ENCODE assay signal across 2 cellular contexts in genomic region chr17:80600586-80600985, GRCh38.
TF ChIP-seq lines count a peak whose summit lies in the region.

No MANE protein-coding gene starts in this region.

TF ChIP-seq in HCT116, 20 proteins besides CTCF, POLR2A, EP300 and RAD21:
- TF ChIP-seq EZH2 (IDR thresholded peaks at IDR 0.05) (no peak), ZBTB33 (IDR thresholded peaks at IDR 0.05; ENCODE audit: extremely low read depth, insufficient replicate concordance, low read length) (no peak), JUND (IDR thresholded peaks at IDR 0.05) (no peak), MAX (IDR thresholded peaks at IDR 0.05) (no peak), TCF7L2 (IDR thresholded peaks at IDR 0.05; ENCODE audit: borderline replicate concordance, extremely low read depth, insufficient read depth, insufficient read length) (no peak), EGR1 (IDR thresholded peaks at IDR 0.05; ENCODE audit: low read depth) (no peak), ZFX (IDR thresholded peaks at IDR 0.05) (no peak), EZH2phosphoT487 (IDR thresholded peaks at IDR 0.05; ENCODE audit: borderline replicate concordance) (no peak), YY1 (IDR thresholded peaks at IDR 0.05; ENCODE audit: extremely low read depth, insufficient replicate concordance, low read depth, low read length) (no peak), FOSL1 (IDR thresholded peaks at IDR 0.05; ENCODE audit: low read depth) (no peak), ELF1 (IDR thresholded peaks at IDR 0.05; ENCODE audit: borderline replicate concordance, low read depth) (no peak), ZNF274 (IDR thresholded peaks at IDR 0.05; ENCODE audit: low read depth, low read length) (no peak), CBX3 (IDR thresholded peaks at IDR 0.05; ENCODE audit: low read depth) (no peak), POLR2AphosphoS5 (IDR thresholded peaks at IDR 0.05; ENCODE audit: low read depth, low read length) (no peak)

TF ChIP-seq in HEK293T, 16 proteins besides CTCF, POLR2A, EP300 and RAD21:
- TF ChIP-seq HDGF (IDR thresholded peaks at IDR 0.05; ENCODE audit: borderline replicate concordance) = no peak
- TF ChIP-seq FOXA1 (IDR thresholded peaks at IDR 0.05) = no peak
- TF ChIP-seq SP1 (IDR thresholded peaks at IDR 0.05) = no peak
- no peak for TF ChIP-seq ARNT (IDR thresholded peaks at IDR 0.05)
- TF ChIP-seq BHLHE40 (IDR thresholded peaks at IDR 0.05; ENCODE audit: borderline replicate concordance) = no peak
- TF ChIP-seq TARDBP (IDR thresholded peaks at IDR 0.05) = no peak
- TF ChIP-seq LEF1 (IDR thresholded peaks at IDR 0.05; ENCODE audit: borderline replicate concordance) = no peak
